1 cellular context compared by ENCODE assay signal in the genomic region with DNA sequence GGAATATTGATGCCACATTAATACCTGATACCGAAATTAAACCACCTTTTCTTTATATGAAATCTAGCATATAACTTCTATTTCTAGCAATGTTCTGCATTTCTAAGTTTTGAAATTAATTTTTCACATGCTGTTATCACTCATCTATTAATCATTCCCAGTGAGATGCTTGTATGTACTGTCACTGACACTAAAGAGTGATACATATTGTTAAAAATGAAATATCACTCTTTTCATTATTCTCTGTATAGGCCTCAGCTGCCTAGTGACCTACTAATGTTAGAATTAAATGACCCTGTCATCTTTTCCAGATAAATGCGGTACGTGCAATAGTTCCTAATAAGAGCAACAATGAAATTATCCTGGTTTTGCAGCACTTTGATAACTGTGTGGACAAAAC.
TF ChIP-seq lines count a peak whose summit lies in the region.

No MANE protein-coding gene starts in this region.

TF ChIP-seq in HCT116, 20 proteins besides CTCF, POLR2A, EP300 and RAD21:
- no peak for TF ChIP-seq ZNF274 (IDR thresholded peaks at IDR 0.05; ENCODE audit: low read depth, low read length)
- no peak for TF ChIP-seq CEBPB (IDR thresholded peaks at IDR 0.05; ENCODE audit: low read depth)
- TF ChIP-seq, protein P1, sequence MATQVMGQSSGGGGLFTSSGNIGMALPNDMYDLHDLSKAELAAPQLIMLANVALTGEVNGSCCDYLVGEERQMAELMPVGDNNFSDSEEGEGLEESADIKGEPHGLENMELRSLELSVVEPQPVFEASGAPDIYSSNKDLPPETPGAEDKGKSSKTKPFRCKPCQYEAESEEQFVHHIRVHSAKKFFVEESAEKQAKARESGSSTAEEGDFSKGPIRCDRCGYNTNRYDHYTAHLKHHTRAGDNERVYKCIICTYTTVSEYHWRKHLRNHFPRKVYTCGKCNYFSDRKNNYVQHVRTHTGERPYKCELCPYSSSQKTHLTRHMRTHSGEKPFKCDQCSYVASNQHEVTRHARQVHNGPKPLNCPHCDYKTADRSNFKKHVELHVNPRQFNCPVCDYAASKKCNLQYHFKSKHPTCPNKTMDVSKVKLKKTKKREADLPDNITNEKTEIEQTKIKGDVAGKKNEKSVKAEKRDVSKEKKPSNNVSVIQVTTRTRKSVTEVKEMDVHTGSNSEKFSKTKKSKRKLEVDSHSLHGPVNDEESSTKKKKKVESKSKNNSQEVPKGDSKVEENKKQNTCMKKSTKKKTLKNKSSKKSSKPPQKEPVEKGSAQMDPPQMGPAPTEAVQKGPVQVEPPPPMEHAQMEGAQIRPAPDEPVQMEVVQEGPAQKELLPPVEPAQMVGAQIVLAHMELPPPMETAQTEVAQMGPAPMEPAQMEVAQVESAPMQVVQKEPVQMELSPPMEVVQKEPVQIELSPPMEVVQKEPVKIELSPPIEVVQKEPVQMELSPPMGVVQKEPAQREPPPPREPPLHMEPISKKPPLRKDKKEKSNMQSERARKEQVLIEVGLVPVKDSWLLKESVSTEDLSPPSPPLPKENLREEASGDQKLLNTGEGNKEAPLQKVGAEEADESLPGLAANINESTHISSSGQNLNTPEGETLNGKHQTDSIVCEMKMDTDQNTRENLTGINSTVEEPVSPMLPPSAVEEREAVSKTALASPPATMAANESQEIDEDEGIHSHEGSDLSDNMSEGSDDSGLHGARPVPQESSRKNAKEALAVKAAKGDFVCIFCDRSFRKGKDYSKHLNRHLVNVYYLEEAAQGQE (IDR thresholded peaks at IDR 0.05; ENCODE audit: low read depth): no peak
- TF ChIP-seq FOSL1 (IDR thresholded peaks at IDR 0.05; ENCODE audit: low read depth): no peak
- TF ChIP-seq EZH2 (IDR thresholded peaks at IDR 0.05): no peak
- TF ChIP-seq JUND (IDR thresholded peaks at IDR 0.05): no peak
- no peak for TF ChIP-seq SIN3A (IDR thresholded peaks at IDR 0.05; ENCODE audit: low read depth)
- TF ChIP-seq, protein P2, sequence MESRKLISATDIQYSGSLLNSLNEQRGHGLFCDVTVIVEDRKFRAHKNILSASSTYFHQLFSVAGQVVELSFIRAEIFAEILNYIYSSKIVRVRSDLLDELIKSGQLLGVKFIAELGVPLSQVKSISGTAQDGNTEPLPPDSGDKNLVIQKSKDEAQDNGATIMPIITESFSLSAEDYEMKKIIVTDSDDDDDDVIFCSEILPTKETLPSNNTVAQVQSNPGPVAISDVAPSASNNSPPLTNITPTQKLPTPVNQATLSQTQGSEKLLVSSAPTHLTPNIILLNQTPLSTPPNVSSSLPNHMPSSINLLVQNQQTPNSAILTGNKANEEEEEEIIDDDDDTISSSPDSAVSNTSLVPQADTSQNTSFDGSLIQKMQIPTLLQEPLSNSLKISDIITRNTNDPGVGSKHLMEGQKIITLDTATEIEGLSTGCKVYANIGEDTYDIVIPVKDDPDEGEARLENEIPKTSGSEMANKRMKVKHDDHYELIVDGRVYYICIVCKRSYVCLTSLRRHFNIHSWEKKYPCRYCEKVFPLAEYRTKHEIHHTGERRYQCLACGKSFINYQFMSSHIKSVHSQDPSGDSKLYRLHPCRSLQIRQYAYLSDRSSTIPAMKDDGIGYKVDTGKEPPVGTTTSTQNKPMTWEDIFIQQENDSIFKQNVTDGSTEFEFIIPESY (IDR thresholded peaks at IDR 0.05; ENCODE audit: extremely low read depth, insufficient replicate concordance, low read length): no peak
- TF ChIP-seq, protein P3, sequence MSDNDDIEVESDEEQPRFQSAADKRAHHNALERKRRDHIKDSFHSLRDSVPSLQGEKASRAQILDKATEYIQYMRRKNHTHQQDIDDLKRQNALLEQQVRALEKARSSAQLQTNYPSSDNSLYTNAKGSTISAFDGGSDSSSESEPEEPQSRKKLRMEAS (IDR thresholded peaks at IDR 0.05): no peak
- TF ChIP-seq EZH2phosphoT487 (IDR thresholded peaks at IDR 0.05; ENCODE audit: borderline replicate concordance): no peak
- TF ChIP-seq SP1 (IDR thresholded peaks at IDR 0.05; ENCODE audit: low read depth): no peak
- no peak for TF ChIP-seq TCF7L2 (IDR thresholded peaks at IDR 0.05; ENCODE audit: borderline replicate concordance, extremely low read depth, insufficient read depth, insufficient read length)
- TF ChIP-seq CBX3 (IDR thresholded peaks at IDR 0.05; ENCODE audit: low read depth): no peak
- no peak for TF ChIP-seq POLR2AphosphoS5 (IDR thresholded peaks at IDR 0.05; ENCODE audit: low read depth, low read length)
- no peak for TF ChIP-seq SRF (IDR thresholded peaks at IDR 0.05; ENCODE audit: low read depth)
- no peak for TF ChIP-seq EGR1 (IDR thresholded peaks at IDR 0.05; ENCODE audit: low read depth)
- TF ChIP-seq ZFX (IDR thresholded peaks at IDR 0.05): no peak
- no peak for TF ChIP-seq ELF1 (IDR thresholded peaks at IDR 0.05; ENCODE audit: borderline replicate concordance, low read depth)
- no peak for TF ChIP-seq YY1 (IDR thresholded peaks at IDR 0.05; ENCODE audit: extremely low read depth, insufficient replicate concordance, low read depth, low read length)
